8 cellular contexts compared by ENCODE assay signal in the genomic region with DNA sequence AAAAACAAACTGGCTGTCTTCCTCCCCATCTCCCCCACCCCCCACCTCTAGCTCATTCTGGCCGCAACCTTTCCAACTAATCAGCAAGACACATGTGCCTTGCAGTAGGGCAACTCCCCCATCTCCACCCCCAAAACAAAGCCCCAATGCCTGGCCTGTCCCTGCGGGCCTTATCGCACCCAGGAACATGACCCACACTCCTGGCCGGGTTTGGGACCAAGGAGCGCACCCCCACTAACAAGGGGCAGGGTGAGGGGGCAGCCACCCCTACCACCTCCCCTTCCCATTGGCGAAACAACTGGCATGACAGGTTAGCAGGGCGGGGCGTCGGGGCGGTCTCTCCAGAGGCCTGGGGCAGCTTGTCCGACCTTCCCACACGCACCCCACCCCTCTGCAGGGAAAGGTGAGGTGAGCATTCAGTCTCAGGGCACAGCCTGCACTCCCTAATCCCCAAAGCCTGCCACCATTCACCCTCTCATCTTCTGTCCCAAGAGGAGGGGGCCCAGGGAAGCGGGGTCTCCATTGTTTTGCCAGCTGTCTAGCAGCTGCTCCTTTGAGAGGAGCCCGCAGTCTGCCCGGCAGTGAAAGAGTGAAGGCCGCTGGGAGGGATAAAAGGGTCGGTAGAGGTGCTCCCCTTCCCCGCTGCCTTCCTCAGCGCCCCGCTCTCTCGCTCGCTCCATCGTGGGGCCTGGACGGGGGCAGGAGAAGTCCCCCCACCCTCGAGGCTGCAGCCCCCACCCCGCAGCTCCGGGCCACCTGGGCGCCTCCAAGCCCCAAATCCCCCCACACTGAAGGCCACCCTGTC. TPM values are rescaled to one million over a fixed set of nuclear protein-coding genes. Genes with fewer than 3 reads are reported as not detected.
A peak's percentile ranks its signal among the peaks of the same experiment; 100 is the strongest.
DNase-seq lines count a peak whose midpoint lies in the region; ATAC-seq, FAIRE-seq and TF ChIP-seq lines count a peak whose summit lies in the region.

No MANE protein-coding gene starts in this region.

- H3K4me3 ChIP-seq in GM12864 (ENCODE audit: low read depth, low read length) (peak overlapping the region; percentile 50), bronchial epithelial cell (ENCODE audit: low read depth, low read length) (peak overlapping the region; percentile 56), stomach smooth muscle (ENCODE audit: low read length in 2 of 2) (peak overlapping the region; percentile 71 to 78)

- no peak for ATAC-seq in HG02571 (IDR thresholded peaks at IDR 0.05; ENCODE audit: unreplicated experiment)

- peaks cover 44% of the 10 kb centered on the region for H3K4me1 ChIP-seq in stomach smooth muscle (ENCODE audit: control insufficient read depth, insufficient read depth, low read length)

- H3K27me3 ChIP-seq in bronchial epithelial cell (ENCODE audit: control insufficient read depth, insufficient read depth, low read length): no peaks in the 10 kb centered on the region
- no peaks in the 10 kb centered on the region for H3K27me3 ChIP-seq in layer of hippocampus (ENCODE audit: control insufficient read depth, insufficient read depth, low read length)
- no peaks in the 10 kb centered on the region for H3K27me3 ChIP-seq in stomach smooth muscle (ENCODE audit: control insufficient read depth in 1 of 2, insufficient read depth in 2 of 2, low read length in 2 of 2)

- TF ChIP-seq CTCF in 22Rv1 (IDR thresholded peaks at IDR 0.05) (no peak), GM12864 (IDR thresholded peaks at IDR 0.05; ENCODE audit: low read depth, low read length, missing control alignments) (no peak), bronchial epithelial cell (IDR thresholded peaks at IDR 0.05; ENCODE audit: insufficient read depth, low read length, severe bottlenecking) (no peak)

- FAIRE-seq in bronchial epithelial cell (lab: Jason Lieb, UNC): no peak

- H3K36me3 ChIP-seq in bronchial epithelial cell (ENCODE audit: control insufficient read depth, insufficient read depth, low read length) (no peaks in the 10 kb centered on the region), stomach smooth muscle (ENCODE audit: control insufficient read depth in 2 of 2, insufficient read depth in 2 of 2, low read length in 2 of 2) (no peaks in the 10 kb centered on the region)

- H3K27ac ChIP-seq in 22Rv1 (peak overlapping the region; percentile 93), layer of hippocampus (ENCODE audit: low read depth, low read length) (peak overlapping the region; percentile 91), stomach smooth muscle (ENCODE audit: low read length) (peak overlapping the region; percentile 64)

- DNase-seq in GM12864 (ENCODE audit: low read depth) (no peak), NCI-H774 (lab: John Stamatoyannopoulos, UW) (peak; percentile 41), bronchial epithelial cell (ENCODE audit: low read depth) (peak; percentile 76), mesenteric fat pad (ENCODE audit: low spot score) (no peak)

- H3K9ac ChIP-seq in stomach smooth muscle (ENCODE audit: low read length in 2 of 2): peak overlapping the region; percentile 66 to 72

- no peaks in the 10 kb centered on the region for H3K9me3 ChIP-seq in stomach smooth muscle (ENCODE audit: control insufficient read depth in 2 of 2, low read length in 2 of 2)

RNA-seq across cellular contexts. Expression of gene MYO18A, which starts 0.8 kb away (rescaled TPM):
- total RNA-seq in bronchial epithelial cell (23.4 and 57.6 TPM in 2 replicates), mesenteric fat pad (48.6 TPM)

Comparison
In these comparisons a context has a peak if more than half of its experiments do, and no peak if none do; other contexts are left out.
1. DNase-seq: peak in NCI-H774 (single experiment) and bronchial epithelial cell (single experiment); none in GM12864 (single experiment) and mesenteric fat pad (single experiment).
2. Peak in every context shown above with its lines, with median percentiles within 50 percentile points of each other: H3K27ac ChIP-seq and H3K4me3 ChIP-seq.